Comparison of ENCODE assay signal across 8 cellular contexts in the genomic region with DNA sequence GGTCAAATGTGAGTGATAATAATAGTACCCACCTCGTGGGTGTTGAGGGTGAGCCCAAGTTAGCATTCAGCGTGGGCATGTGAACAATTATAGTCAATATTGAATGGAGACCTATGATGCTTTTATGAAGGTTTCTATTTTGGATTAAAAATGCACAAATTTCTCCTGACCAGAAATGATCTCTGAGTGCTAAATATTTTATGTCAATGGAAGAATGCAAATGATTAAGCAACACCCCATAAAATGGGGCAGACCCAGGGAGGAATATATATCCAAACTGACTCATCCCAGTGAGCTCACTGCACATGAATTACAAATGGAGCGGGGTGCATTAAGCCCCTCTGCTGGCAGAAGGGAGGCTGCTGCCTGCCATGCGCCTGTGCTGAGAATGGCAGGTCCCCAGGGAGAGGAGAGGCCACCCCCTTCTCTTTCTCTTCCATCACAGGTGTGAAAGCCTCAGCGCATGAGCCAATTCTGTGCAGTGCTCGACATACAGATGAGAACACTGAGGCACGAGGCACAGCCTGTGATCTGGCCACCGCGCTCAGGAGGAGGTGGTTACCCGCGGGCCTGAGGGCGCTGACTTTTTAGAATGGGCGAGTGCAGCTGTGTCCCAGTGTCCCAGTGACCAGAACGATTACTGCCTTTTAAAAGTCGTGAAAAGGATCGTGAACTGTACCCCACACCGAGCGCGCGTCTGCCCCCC. TPM values are rescaled to one million over a fixed set of nuclear protein-coding genes. Genes with fewer than 3 reads are reported as not detected.
DNase-seq lines count a peak whose midpoint lies in the region; ATAC-seq, FAIRE-seq and TF ChIP-seq lines count a peak whose summit lies in the region.
"Not testable (repeated sequence)": the region's sequence is repeated elsewhere in the genome, so short reads cannot be mapped to it uniquely, and the experiment has no call there.

No MANE protein-coding gene starts in this region.

- H3K36me3 ChIP-seq in GM12878 (ENCODE audit: control insufficient read depth in 2 of 2, insufficient read depth in 2 of 2, low read length in 1 of 2); mucosa of rectum (ENCODE audit: control insufficient read depth in 2 of 2, insufficient read depth in 2 of 2, low read length in 2 of 2): not testable (repeated sequence)

- not testable (repeated sequence) for H3K4me1 ChIP-seq in GM12878 (ENCODE audit: control insufficient read depth, insufficient read depth, low read length); foreskin keratinocyte; mucosa of rectum (ENCODE audit: control insufficient read depth in 2 of 2, insufficient read depth in 2 of 2, low read length in 2 of 2)

- peak overlapping the region; percentile 11; the same call in 1 of the 2 replicates for H3K27ac ChIP-seq in GM12878 (ENCODE audit: control insufficient read depth, insufficient read depth)
- peak overlapping the region; percentile 75 for H3K27ac ChIP-seq in foreskin keratinocyte
- peak overlapping the region; percentile 58 for H3K27ac ChIP-seq in mucosa of rectum (ENCODE audit: low read depth in 2 of 2, low read length in 2 of 2)

- intact Hi-C loops in GM12878 (cut with micrococcal nuclease; ENCODE audit: unreplicated experiment) = not testable (repeated sequence)

- not testable (repeated sequence) for FAIRE-seq in GM12878 (lab: Jason Lieb, UNC)

- not testable (repeated sequence) for H3K27me3 ChIP-seq in GM12878 (replicated peaks in 1 of 2; ENCODE audit: control insufficient read depth in 2 of 2, insufficient read depth in 2 of 2, low read length in 1 of 2); foreskin keratinocyte; mucosa of rectum (ENCODE audit: control insufficient read depth in 2 of 2, insufficient read depth in 2 of 2, low read length in 2 of 2)

- not testable (repeated sequence) for TF ChIP-seq POLR2A in GM12878 (IDR thresholded peaks at IDR 0.05; ENCODE audit: low read depth, low read length)

- POLR2A ChIA-PET in GM12878 (lab: Charles Lee) = not testable (repeated sequence)

- peak; percentile 30 for DNase-seq in Ammon's horn (ENCODE audit: low spot score)
- peak; percentile 5 for DNase-seq in HFF-Myc (ENCODE audit: extremely low read depth, low read depth)
- DNase-seq in NCI-H748 (lab: John Stamatoyannopoulos, UW; ENCODE audit: unreplicated experiment) = peak; percentile 14
- peak; percentile 51 for DNase-seq in activated CD4-positive, alpha-beta T cell treated with anti-CD3 and anti-CD28 coated beads for 48 hours
- DNase-seq in GM12878 (ENCODE audit: low read depth, low spot score) = not testable (repeated sequence)
- DNase-seq in foreskin keratinocyte = peak; percentile 32 to 64
- DNase-seq in stimulated activated CD4-positive, alpha-beta T cell treated with anti-CD3 and anti-CD28 coated beads, Interleukin-1b, Interleukin-23, amount 100 ng/mL, for 48 hours = peak; percentile 40

- H3K9ac ChIP-seq in GM12878 (ENCODE audit: control insufficient read depth, insufficient read depth, low read length) (peak overlapping the region; percentile 56; the same call in 1 of the 2 replicates), mucosa of rectum (ENCODE audit: low read depth in 1 of 2, low read length in 2 of 2) (peak overlapping the region; percentile 41 to 65)

- H3K4me3 ChIP-seq in HFF-Myc (replicated peaks; ENCODE audit: low read depth, low read length) (peak overlapping the region; percentile 66), GM12878 (peak overlapping the region; percentile 76), mucosa of rectum (ENCODE audit: low read length in 2 of 2) (peak overlapping the region; percentile 70)

- 2% methylated on average over 20 of the region's 20 CpGs for WGBS in GM12878 (ENCODE audit: insufficient coverage, insufficient replicate concordance, low lambda C conversion rate, missing lambda C conversion rate)

- TF ChIP-seq CTCF in HFF-Myc (IDR thresholded peaks at IDR 0.05; ENCODE audit: low read depth, low read length, missing control alignments); GM12878 (IDR thresholded peaks at IDR 0.05 in 2 of 3, conservative IDR thresholded peaks at IDR 0.05 in 1 of 3; ENCODE audit: control insufficient read depth in 2 of 3, extremely low read depth in 1 of 3, insufficient read depth in 1 of 3, low read depth in 3 of 3, low read length in 3 of 3); foreskin keratinocyte (conservative IDR thresholded peaks at IDR 0.05): not testable (repeated sequence)

- not testable (repeated sequence) for TF ChIP-seq EP300 in GM12878 (IDR thresholded peaks at IDR 0.05; ENCODE audit: borderline replicate concordance in 1 of 2, control insufficient read depth in 1 of 2, low read depth in 2 of 2, low read length in 2 of 2)

- peak; percentile 48 for ATAC-seq in GM12878
- ATAC-seq in foreskin keratinocyte = not testable (repeated sequence)

- not testable (repeated sequence) for H4K20me1 ChIP-seq in GM12878 (ENCODE audit: control insufficient read depth, insufficient read depth)

- TF ChIP-seq RAD21 in GM12878 (IDR thresholded peaks at IDR 0.05; ENCODE audit: insufficient read depth, low read depth, low read length) = not testable (repeated sequence)

- SMC1A ChIA-PET in GM12878 (lab: Charles Lee; ENCODE audit: uncharacterized antibody, unreplicated experiment) = interaction anchor here (1.0 kb wide), 1 partner anchor 139 kb away, joined by 3 read pairs; no protein-coding TSS in a partner anchor

- H2AFZ ChIP-seq in GM12878 (ENCODE audit: control insufficient read depth, low read depth, low read length) = peak overlapping the region; percentile 72

- in situ Hi-C loops in GM12878 (cut with MboI) = not testable (repeated sequence)

- CTCF ChIA-PET in GM12878 (lab: Yijun Ruan, JAX) = interaction anchor here (2.8 kb wide), 1 partner anchor 10 kb away, joined by 10 read pairs; no protein-coding TSS in a partner anchor

- not testable (repeated sequence) for H3K9me3 ChIP-seq in GM12878 (replicated peaks; ENCODE audit: control insufficient read depth, insufficient read depth, low read length); mucosa of rectum (ENCODE audit: control insufficient read depth in 2 of 2, low read length in 2 of 2)

- RAD21 ChIA-PET in GM12878 (lab: Charles Lee; ENCODE audit: unreplicated experiment) = interaction anchor here (1.6 kb wide), 1 partner anchor 14 kb away, joined by 3 read pairs; a partner anchor contains a TSS

- H3K79me2 ChIP-seq in GM12878 (ENCODE audit: control insufficient read depth, insufficient read depth, low read length) = not testable (repeated sequence)

- TSS peak; percentile 70 for BruUV-seq in GM12878 (replicated peaks; lab: Mats Ljungman, UMichigan)

- H3K4me2 ChIP-seq in GM12878 (ENCODE audit: control insufficient read depth, insufficient read depth) = peak overlapping the region; percentile 79; the same call in 1 of the 2 replicates

TF ChIP-seq in GM12878, 131 proteins besides CTCF, POLR2A, EP300 and RAD21 (continues in another document):
- TF ChIP-seq MEF2B (IDR thresholded peaks at IDR 0.05; ENCODE audit: partially characterized antibody, poor library complexity, severe bottlenecking) = peak; percentile 91
- 0 out of 2 replicates have a peak, but pooled peaks have one; percentile 20 for TF ChIP-seq GATAD2B (conservative IDR thresholded peaks at IDR 0.05; ENCODE audit: low read depth)

RNA-seq across cellular contexts. Expression of a gene that starts 14.7 kb away (rescaled TPM):
- total RNA-seq in GM12878 (2013; cell fraction: nucleolus; rRNA removed) = not detected in 2 replicates
- total RNA-seq in GM12878 (2014; rRNA removed) (0.54 and 0.85 TPM in 2 replicates), GM12878 (2014; rRNA removed; fragmentation: Illumina TruSeq; extraction: Trizol) (0.27 and 0.28 TPM in 2 replicates), GM12878 (2021) (0.62 and 0.66 TPM in 2 replicates), foreskin keratinocyte (0.28 and 0.41 TPM in 2 replicates)
- 0.09 TPM for polyA plus RNA-seq in GM12878 (2011; ENCODE audit: low read depth)
- polyA plus RNA-seq in GM12878 (2011; rRNA removed) (0.54 and 0.73 TPM in 2 replicates), GM12878 (2014; fragmentation: Illumina TruSeq; extraction: Trizol) (0.24 and 0.44 TPM in 2 replicates), GM12878 (2014; fragmentation: Nextera tagmentation; extraction: Ambion mirVana) (under 1 TPM; 0.09 to 0.23 TPM), GM12878 (2014; rRNA removed) (0.72 and 0.73 TPM in 2 replicates), GM12878 (2016; fragmentation: Nextera tagmentation; extraction: Ambion mirVana) (under 1 TPM; 0.46 to 0.47 TPM), foreskin keratinocyte (0.28 and 0.50 TPM in 2 replicates)
- polyA plus RNA-seq in GM12878 (2011; cell fraction: cytosol; rRNA removed) = 0.61 and 0.64 TPM in 2 replicates
- polyA plus RNA-seq in GM12878 (2011; cell fraction: nucleus; rRNA removed) = 0.45 and 0.48 TPM in 2 replicates
- polyA plus RNA-seq in GM12878 (2012) = 0.57 and 0.63 TPM in 2 replicates
- 0.07 and 0.41 TPM in 2 replicates for polyA minus RNA-seq in GM12878 (2011; rRNA and poly(A)+ RNA removed)
- not detected in 2 replicates for polyA minus RNA-seq in GM12878 (2011; cell fraction: cytosol; rRNA and poly(A)+ RNA removed)
- 0.12 and 0.19 TPM in 2 replicates for polyA minus RNA-seq in GM12878 (2011; cell fraction: nucleus; rRNA and poly(A)+ RNA removed)

Comparison
In these comparisons a context has a peak if more than half of its experiments do, and no peak if none do; other contexts are left out.
1. H3K27ac ChIP-seq: peak in every context shown above with its lines; median percentile 75 in foreskin keratinocyte; 58 in mucosa of rectum; 11 in GM12878.